ENCODE assay signal across 1 cellular context in genomic region chr14:99427632-99428315, GRCh38.
TF ChIP-seq lines count a peak whose summit lies in the region.

No MANE protein-coding gene starts in this region.

TF ChIP-seq in HepG2, 621 proteins besides CTCF, POLR2A, EP300 and RAD21:
- no peak for TF ChIP-seq ZNF503 (CRISPR knock-in tag; IDR thresholded peaks at IDR 0.05)
- TF ChIP-seq CBFB (CRISPR knock-in tag; IDR thresholded peaks at IDR 0.05) = no peak
- no peak for TF ChIP-seq ZBTB14 (CRISPR knock-in tag; IDR thresholded peaks at IDR 0.05)
- TF ChIP-seq ZNF142 (CRISPR knock-in tag; IDR thresholded peaks at IDR 0.05) = no peak
- no peak for TF ChIP-seq SATB2 (CRISPR knock-in tag; IDR thresholded peaks at IDR 0.05)
- no peak for TF ChIP-seq RFX3 (CRISPR knock-in tag; IDR thresholded peaks at IDR 0.05)
- no peak for TF ChIP-seq PHB2 (IDR thresholded peaks at IDR 0.05; ENCODE audit: partially characterized antibody)
- TF ChIP-seq ZNF225 (CRISPR knock-in tag; IDR thresholded peaks at IDR 0.05) = no peak
- TF ChIP-seq, protein P1, sequence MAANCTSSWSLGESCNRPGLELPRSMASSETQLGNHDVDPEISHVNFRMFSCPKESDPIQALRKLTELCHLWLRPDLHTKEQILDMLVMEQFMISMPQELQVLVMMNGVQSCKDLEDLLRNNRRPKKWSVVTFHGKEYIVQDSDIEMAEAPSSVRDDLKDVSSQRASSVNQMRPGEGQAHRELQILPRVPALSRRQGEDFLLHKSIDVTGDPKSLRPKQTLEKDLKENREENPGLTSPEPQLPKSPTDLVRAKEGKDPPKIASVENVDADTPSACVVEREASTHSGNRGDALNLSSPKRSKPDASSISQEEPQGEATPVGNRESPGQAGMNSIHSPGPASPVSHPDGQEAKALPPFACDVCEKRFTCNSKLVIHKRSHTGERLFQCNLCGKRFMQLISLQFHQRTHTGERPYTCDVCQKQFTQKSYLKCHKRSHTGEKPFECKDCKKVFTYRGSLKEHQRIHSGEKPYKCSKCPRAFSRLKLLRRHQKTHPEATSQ (CRISPR knock-in tag; IDR thresholded peaks at IDR 0.05; ENCODE audit: borderline replicate concordance) = no peak
